Comparison of ENCODE assay signal across 1 cellular context in genomic region chr19:40702337-40703012, GRCh38.
TF ChIP-seq lines count a peak whose summit lies in the region.

No MANE protein-coding gene starts in this region.

TF ChIP-seq in IMR-90, 13 proteins besides CTCF, POLR2A, EP300 and RAD21:
- TF ChIP-seq FOS (IDR thresholded peaks at IDR 0.05; ENCODE audit: low read depth, low read length) = no peak
- peak; percentile 41 for TF ChIP-seq SMC3 (IDR thresholded peaks at IDR 0.05; ENCODE audit: low read depth, low read length)
